ENCODE assay signal across 17 cellular contexts in genomic region chr12:115261691-115262398, GRCh38.
DNase-seq lines count a peak whose midpoint lies in the region; ATAC-seq and TF ChIP-seq lines count a peak whose summit lies in the region.
"Had no signal": no experiment of that assay in that cellular context is flagged by ENCODE, and none has a peak within 500 bp of the region (broad histone marks: within the 10 kb centered on the region; RNA-seq: fewer than 3 reads in every experiment).

No MANE protein-coding gene starts in this region.

- H2AFZ ChIP-seq in SK-N-SH (ENCODE audit: low read depth) (no peak overlapping the region), PC-3 (ENCODE audit: low read length) (no peak overlapping the region)

- H3K9me2 ChIP-seq in SK-N-SH (no peaks in the 10 kb centered on the region), PC-3 (replicated peaks; ENCODE audit: low read length) (no peaks in the 10 kb centered on the region)

- no peaks in the 10 kb centered on the region for H3F3A ChIP-seq in SK-N-SH (replicated peaks; ENCODE audit: insufficient read depth)
- H3F3A ChIP-seq in PC-3 (ENCODE audit: low read length, unreplicated experiment): no peaks in the 10 kb centered on the region

- no peak overlapping the region for H3K27ac ChIP-seq in SK-N-SH (ENCODE audit: low read depth in 2 of 2, low read length in 1 of 2)
- H3K27ac ChIP-seq in PC-3 (ENCODE audit: low read length): no peak overlapping the region
- H3K27ac ChIP-seq: foreskin keratinocyte, tibial artery had no signal

- BruUV-seq in PC-3 (replicated peaks; lab: Mats Ljungman, UMichigan): no TSS peak

- H3K9ac ChIP-seq in SK-N-SH (no peak overlapping the region), PC-3 (ENCODE audit: low read length) (no peak overlapping the region)

- H3K4me1 ChIP-seq in SK-N-SH (ENCODE audit: control insufficient read depth in 1 of 2, insufficient read depth in 2 of 2, low read depth in 1 of 2, low read length in 1 of 2) (peaks cover 0 to 3% of the 10 kb centered on the region in 2 experiments; a peak in 1 of 4 replicates), PC-3 (ENCODE audit: insufficient read depth, low read length) (peaks cover 10% of the 10 kb centered on the region)
- H3K4me1 ChIP-seq: tibial artery had no signal

- H4K20me1 ChIP-seq in SK-N-SH (ENCODE audit: insufficient read depth): no peaks in the 10 kb centered on the region
- no peaks in the 10 kb centered on the region for H4K20me1 ChIP-seq in PC-3 (ENCODE audit: low read length)

- WGBS in SK-N-SH (ENCODE audit: low lambda C conversion rate): 64% methylated on average over 3 of the region's 3 CpGs

- H3K27me3 ChIP-seq in SK-N-SH (ENCODE audit: insufficient read depth) (no peaks in the 10 kb centered on the region), PC-3 (ENCODE audit: low read length) (no peaks in the 10 kb centered on the region)
- H3K27me3 ChIP-seq: foreskin keratinocyte, tibial artery had no signal

- CTCF ChIA-PET in SK-N-SH (lab: Yijun Ruan, JAX) (interaction anchor here (0.9 kb wide), 1 partner anchor 38 kb away, joined by 3 read pairs; no protein-coding TSS in a partner anchor), PC-3 (lab: Charles Lee) (no interaction called here)

- no peaks in the 10 kb centered on the region for H3K9me3 ChIP-seq in SK-N-SH
- H3K9me3 ChIP-seq in PC-3 (ENCODE audit: low read length): no peaks in the 10 kb centered on the region
- H3K9me3 ChIP-seq: tibial artery had no signal

- DNase-seq in SK-N-SH (no peak), amniotic epithelial cell (ENCODE audit: low read depth) (peak; percentile 16), kidney tubule cell (ENCODE audit: low spot score) (peak; percentile 84), epidermal melanocyte (ENCODE audit: insufficient read length, low spot score) (no peak), PC-3 (no peak), GOT3 (lab: John Stamatoyannopoulos, UW) (no peak)
- DNase-seq: activated CD4-positive, alpha-beta T cell treated with anti-CD3 and anti-CD28 coated beads, Interleukin-2, amount 50 U/mL, for 1 hour; activated naive CD8-positive, alpha-beta T cell treated with anti-CD3 and anti-CD28 coated beads for 36 hours; CD8-positive, alpha-beta T cell; foreskin keratinocyte; H7; NCI-H2171; tibial artery had no signal

- H3K79me2 ChIP-seq in SK-N-SH (ENCODE audit: insufficient read depth) (no peaks in the 10 kb centered on the region), PC-3 (ENCODE audit: low read length) (no peaks in the 10 kb centered on the region)

- H3K4me2 ChIP-seq in SK-N-SH (no peak overlapping the region), PC-3 (ENCODE audit: low read length) (no peak overlapping the region)

- TF ChIP-seq CTCF in SK-N-SH (IDR thresholded peaks at IDR 0.05) (no peak), PC-3 (conservative IDR thresholded peaks at IDR 0.05; ENCODE audit: low read depth, low read length) (no peak)

- TF ChIP-seq EP300 in SK-N-SH (IDR thresholded peaks at IDR 0.05; ENCODE audit: borderline replicate concordance in 1 of 2, low read depth in 1 of 2, low read length in 1 of 2): no peak

- no peaks in the 10 kb centered on the region for H3K36me3 ChIP-seq in SK-N-SH (replicated peaks in 1 of 2; ENCODE audit: control insufficient read depth in 1 of 2, insufficient read depth in 2 of 2, low read length in 1 of 2)
- no peaks in the 10 kb centered on the region for H3K36me3 ChIP-seq in PC-3 (ENCODE audit: low read depth, low read length)
- H3K36me3 ChIP-seq: tibial artery had no signal

- POLR2A ChIA-PET in SK-N-SH (lab: Yijun Ruan, JAX) (no interaction called here), PC-3 (lab: Charles Lee; ENCODE audit: unreplicated experiment) (no interaction called here)

- ATAC-seq in SK-N-SH treated with all-trans-retinoic acid at 6 μM for 48 hours (no peak), HG03378 (IDR thresholded peaks at IDR 0.05; ENCODE audit: unreplicated experiment) (no peak), PC-3 (no peak)
- ATAC-seq: CD8-positive, alpha-beta T cell; foreskin keratinocyte; GM12878; stimulated activated effector memory CD8-positive, alpha-beta T cell treated with anti-CD3 and anti-CD28 coated beads, Interleukin-12 subunit alpha, Interleukin-12 subunit beta, amount 100 ng/mL, for 72 hours had no signal

- no peak for TF ChIP-seq RAD21 in SK-N-SH (IDR thresholded peaks at IDR 0.05; ENCODE audit: low read length)

- H3K4me3 ChIP-seq in SK-N-SH (ENCODE audit: low read depth in 2 of 2, low read length in 1 of 2) (no peak overlapping the region), PC-3 (ENCODE audit: low read length) (no peak overlapping the region)
- H3K4me3 ChIP-seq: GM12878, tibial artery had no signal

- intact Hi-C loops in PC-3 (cut with micrococcal nuclease): no loop called here

TF ChIP-seq in SK-N-SH, 30 proteins besides CTCF, POLR2A, EP300 and RAD21:
- TF ChIP-seq GATA2 (CRISPR knock-in tag; IDR thresholded peaks at IDR 0.05): peak; percentile 27; the same call in 1 of the 2 replicates
- no peak for TF ChIP-seq SMC3 (IDR thresholded peaks at IDR 0.05; ENCODE audit: low read depth, low read length)
- no peak for TF ChIP-seq PBX3 (IDR thresholded peaks at IDR 0.05)

TF ChIP-seq in SK-N-SH treated with all-trans-retinoic acid at 6 μM for 48 hours, 23 proteins besides CTCF, POLR2A, EP300 and RAD21:
- TF ChIP-seq TCF4 (CRISPR knock-in tag; IDR thresholded peaks at IDR 0.05; ENCODE audit: borderline replicate concordance) (no peak), ZNF565 (CRISPR knock-in tag; conservative IDR thresholded peaks at IDR 0.05; ENCODE audit: low read depth) (no peak), ISL1 (CRISPR knock-in tag; IDR thresholded peaks at IDR 0.05) (no peak), CSDC2 (CRISPR knock-in tag; IDR thresholded peaks at IDR 0.05) (no peak), SNAI2 (CRISPR knock-in tag; IDR thresholded peaks at IDR 0.05) (no peak), PATZ1 (CRISPR knock-in tag; IDR thresholded peaks at IDR 0.05; ENCODE audit: borderline replicate concordance) (no peak), RARB (CRISPR knock-in tag; IDR thresholded peaks at IDR 0.05) (no peak), OSR1 (CRISPR knock-in tag; IDR thresholded peaks at IDR 0.05) (no peak), ESRRG (CRISPR knock-in tag; IDR thresholded peaks at IDR 0.05) (no peak), ZNF70 (CRISPR knock-in tag; IDR thresholded peaks at IDR 0.05) (no peak), ARNTL (CRISPR knock-in tag; IDR thresholded peaks at IDR 0.05; ENCODE audit: borderline replicate concordance, low read depth) (no peak)

Comparison
In these comparisons a context has a peak if more than half of its experiments do, and no peak if none do; other contexts are left out.
1. DNase-seq: peak in amniotic epithelial cell (single experiment) and kidney tubule cell (single experiment); none in SK-N-SH (single experiment), epidermal melanocyte (single experiment), PC-3 (single experiment) and GOT3 (single experiment).